In genomic region chr22:30289126-30289979, GRCh38 we compare ENCODE assay signal across 8 cellular contexts. TPM values are rescaled to one million over a fixed set of nuclear protein-coding genes. Genes with fewer than 3 reads are reported as not detected.
DNase-seq lines count a peak whose midpoint lies in the region; ATAC-seq and TF ChIP-seq lines count a peak whose summit lies in the region.

CASTOR1 (minus strand) TSS chr22:30289505; CDS start chr22:30289497, 8 bp downstream.

- H3K27me3 Mint-ChIP-seq in T-cell: no peaks in the 10 kb centered on the region

- peak within 1 kb of the TSS; percentile 92 to 93 for H3K27ac Mint-ChIP-seq in T-cell

- H3K9me3 ChIP-seq in adrenal gland (replicated peaks in 1 of 3): no peaks in the 10 kb centered on the region
- H3K9me3 ChIP-seq in heart right ventricle: no peaks in the 10 kb centered on the region
- no peaks in the 10 kb centered on the region for H3K9me3 ChIP-seq in upper lobe of left lung

- H3K9me3 Mint-ChIP-seq in T-cell: no peaks in the 10 kb centered on the region

- ATAC-seq in HG02759 (IDR thresholded peaks at IDR 0.05; ENCODE audit: unreplicated experiment): peak; percentile 69
- peak; percentile 78 to 84 (median 81) for ATAC-seq in T-cell (replicated peaks in 1 of 4)
- peak; percentile 87 to 92 (median 91) for ATAC-seq in heart right ventricle
- ATAC-seq in upper lobe of left lung (ENCODE audit: low FRiP score in 2 of 2): peak; percentile 94 to 95

- peak within 1 kb of the TSS; percentile 71 to 92 (median 87) for H3K27ac ChIP-seq in adrenal gland
- peak within 1 kb of the TSS; percentile 83 to 98 (median 93) for H3K27ac ChIP-seq in heart right ventricle
- H3K27ac ChIP-seq in upper lobe of left lung: peak within 1 kb of the TSS; percentile 94 to 99 (median 96)

- POLR2A ChIA-PET in T-cell (lab: Charles Lee): interaction anchor here (0.6 to 1.5 kb wide), 6 partner anchors 67 to 997 kb away, joined by 3 to 9 read pairs (median 4); partner anchors contain the start of genes CCDC157 (in 2 of the 2) and SF3A1 (in 2 of the 2)

- CTCF ChIA-PET in T-cell (lab: Charles Lee): interaction anchor here (0.6 to 4.4 kb wide), 25 partner anchors 13 to 184 kb away, joined by 3 to 83 read pairs (median 5); partner anchors contain the start of genes RNF215 (in 2 of the 2), SEC14L2 (in 1 of the 2) and TBC1D10A (in 1 of the 2)

- DNase-seq in GM12865 (ENCODE audit: low read depth) (peak; percentile 95), NCI-H1436 (lab: John Stamatoyannopoulos, UW) (peak; percentile 92), T-cell (peak; percentile 66 to 92 (median 78)), adrenal gland (peak; percentile 98 to 99 (median 99)), heart right ventricle (peak; percentile 99), posterior cingulate gyrus (peak; percentile 93 to 100 (median 98)), upper lobe of left lung (peak; percentile 99)

- peak within 1 kb of the TSS; percentile 82 to 89 (median 86) for H3K4me3 Mint-ChIP-seq in T-cell

- 0 to 1% (median 1%) methylated on average over 12 to 85 of the region's 85 CpGs for WGBS in adrenal gland, 4 donors
- WGBS in heart right ventricle, 2 donors: 1% methylated on average over 84 to 85 of the region's 85 CpGs
- WGBS in upper lobe of left lung, 2 donors: 0 to 1% methylated on average over 37 to 73 of the region's 85 CpGs

- H3K36me3 Mint-ChIP-seq in T-cell: peaks cover 24% of the 10 kb centered on the region

- peak in 1 of 4 donors; percentile 19 for TF ChIP-seq EP300 in upper lobe of left lung (IDR thresholded peaks at IDR 0.05)

- TF ChIP-seq CTCF in GM12865 (IDR thresholded peaks at IDR 0.05; ENCODE audit: insufficient read depth, low read depth, low read length, missing control alignments) (no peak), adrenal gland (IDR thresholded peaks at IDR 0.05) (peak in 1 of 6 experiments; percentile 6), heart right ventricle (IDR thresholded peaks at IDR 0.05) (peak in 1 of 9 donors; percentile 6), upper lobe of left lung (IDR thresholded peaks at IDR 0.05) (peak in 1 of 6 experiments; percentile 14)

- intact Hi-C loops in adrenal gland (cut with DNase I) (loop anchor here (5.0 kb wide), 2 partner anchors 38 to 98 kb away; partner anchors contain the start of genes RNF215 (in 1 of the 2) and TBC1D10A (in 1 of the 2)), heart right ventricle (cut with DNase I) (loop anchor here in 9 of 10 donors (1.0 to 10.0 kb wide), 11 partner anchors 37 to 98 kb away; partner anchors contain the start of genes TBC1D10A (in 7 of the 9), SF3A1 (in 6 of the 9), CCDC157 (in 3 of the 9) and RNF215 (in 3 of the 9)), posterior cingulate gyrus (cut with DNase I) (loop anchor here (2.0 kb wide), 1 partner anchor 37 kb away; the partner anchor contains the start of gene TBC1D10A)

- H3K4me1 ChIP-seq in adrenal gland (replicated peaks in 1 of 2) (peaks cover 30 to 40% of the 10 kb centered on the region in 2 donors), heart right ventricle (peaks cover 17 to 49% (median 39%) of the 10 kb centered on the region in 9 donors), upper lobe of left lung (peaks cover 42 to 52% (median 43%) of the 10 kb centered on the region in 4 donors)

- H3K4me1 Mint-ChIP-seq in T-cell: peaks cover 38 to 52% (median 45%) of the 10 kb centered on the region in 3 donors

- H3K27me3 ChIP-seq in adrenal gland (no peaks in the 10 kb centered on the region), heart right ventricle (no peaks in the 10 kb centered on the region), upper lobe of left lung (no peaks in the 10 kb centered on the region)

- H3K36me3 ChIP-seq in adrenal gland (replicated peaks in 1 of 2) (peaks cover 0 to 42% of the 10 kb centered on the region in 2 donors), heart right ventricle (peaks cover 0 to 51% (median 30%) of the 10 kb centered on the region in 9 donors), upper lobe of left lung (peaks cover 27 to 48% (median 42%) of the 10 kb centered on the region in 4 donors)

- H3K4me3 ChIP-seq in GM12865 (ENCODE audit: low read depth, low read length) (peak within 1 kb of the TSS; percentile 73), adrenal gland (peak within 1 kb of the TSS; percentile 42 to 53 (median 51)), heart right ventricle (peak within 1 kb of the TSS; percentile 56 to 99 (median 92)), upper lobe of left lung (peak within 1 kb of the TSS; percentile 67 to 98 (median 86))

- TF ChIP-seq POLR2A in adrenal gland (IDR thresholded peaks at IDR 0.05): peak; percentile 57 to 72
- peak in 3 of 4 donors; percentile 62 to 93 (median 91) for TF ChIP-seq POLR2A in upper lobe of left lung (IDR thresholded peaks at IDR 0.05)

RNA-seq across cellular contexts. Expression of gene CASTOR1, which starts in this region (rescaled TPM):
- total RNA-seq in T-cell (10 to 100 TPM; 12.8 to 21.9 (median 16.1) TPM), adrenal gland (10 to 100 TPM in 5 of 8 donors, 1 to 10 TPM in 3; 5.5 to 20.1 (median 13.8) TPM), heart right ventricle (1 to 10 TPM; 2.8 to 7.9 (median 5.4) TPM), upper lobe of left lung (10 to 100 TPM in 4 of 6 donors, 1 to 10 TPM in 2; 7.0 to 31.5 (median 22.1) TPM)
- polyA plus RNA-seq in adrenal gland (10 to 100 TPM in 2 of 3 donors, 1 to 10 TPM in 1; 2.4 to 18.3 (median 15.1) TPM), heart right ventricle (10 to 100 TPM; 13.9 to 14.7 TPM)

Comparison
In these comparisons a context has a peak if more than half of its experiments do, and no peak if none do; other contexts are left out.
1. Peak in every context shown above with its lines: DNase-seq, ATAC-seq, H3K4me3 ChIP-seq and H3K27ac ChIP-seq.